Comparison of ENCODE assay signal across 10 cellular contexts in the genomic region with DNA sequence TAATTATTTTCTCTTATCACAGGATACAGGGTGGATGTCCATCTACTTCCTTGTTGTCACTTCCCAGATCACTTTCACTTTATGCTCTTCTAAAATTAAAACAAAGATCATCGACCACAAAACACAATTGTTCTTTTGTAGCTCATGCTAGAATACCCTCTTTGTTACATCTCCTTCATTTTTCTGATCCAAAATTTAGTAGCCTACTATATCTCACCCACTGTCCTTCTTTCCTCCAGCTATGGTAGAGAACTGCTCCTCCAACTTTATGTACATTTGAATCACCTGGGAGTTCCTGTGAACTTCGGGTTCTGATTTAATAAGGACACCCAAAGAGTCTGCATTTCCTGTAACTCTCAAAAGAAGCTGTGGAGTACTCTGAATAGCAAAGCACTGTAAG. TPM values are rescaled to one million over a fixed set of nuclear protein-coding genes. Genes with fewer than 3 reads are reported as not detected.
DNase-seq lines count a peak whose midpoint lies in the region; ATAC-seq and TF ChIP-seq lines count a peak whose summit lies in the region.
"Had no signal": no experiment of that assay in that cellular context is flagged by ENCODE, and none has a peak within 500 bp of the region (broad histone marks: within the 10 kb centered on the region; RNA-seq: fewer than 3 reads in every experiment).

No MANE protein-coding gene starts in this region.

- CTCF ChIA-PET in MCF 10A (lab: Yijun Ruan, JAX): interaction anchor here (1.0 to 1.4 kb wide), 2 partner anchors 191 to 351 kb away, joined by 3 to 4 read pairs; no protein-coding TSS in a partner anchor

- H3K9me3 Mint-ChIP-seq in IgD-negative memory B cell (peaks cover 0 to 7% (median 0%) of the 10 kb centered on the region in 3 donors), MCF 10A (ENCODE audit: unreplicated experiment) (peaks cover 7% of the 10 kb centered on the region), natural killer cell (peaks cover 0 to 2% of the 10 kb centered on the region in 2 donors)

- peaks cover 3% of the 10 kb centered on the region for H3K36me3 Mint-ChIP-seq in IgD-negative memory B cell
- peaks cover 6% of the 10 kb centered on the region for H3K36me3 Mint-ChIP-seq in MCF 10A (ENCODE audit: insufficient read depth, unreplicated experiment)
- H3K36me3 Mint-ChIP-seq in natural killer cell: no peaks in the 10 kb centered on the region

- DNase-seq in MCF 10A (ENCODE audit: unreplicated experiment) (no peak), natural killer cell (no peak), MG63 (no peak), HCEC 1CT (no peak)
- DNase-seq in stimulated activated CD4-positive, alpha-beta T cell treated with anti-CD3 and anti-CD28 coated beads, Interleukin-4, amount 100 ng/mL, for 4 hours: no peak
- DNase-seq: NCI-H69, occipital lobe had no signal

- H3K4me1 Mint-ChIP-seq in IgD-negative memory B cell: peaks cover 22 to 26% (median 23%) of the 10 kb centered on the region in 3 donors
- peaks cover 15% of the 10 kb centered on the region for H3K4me1 Mint-ChIP-seq in MCF 10A (ENCODE audit: insufficient read depth, unreplicated experiment)
- peaks cover 27% of the 10 kb centered on the region in 2 donors for H3K4me1 Mint-ChIP-seq in natural killer cell

- H4K20me1 ChIP-seq in BLaER1: peaks cover 15% of the 10 kb centered on the region

- H3K4me3 Mint-ChIP-seq in IgD-negative memory B cell (peak overlapping the region; percentile 25 to 87 (median 50)), MCF 10A (ENCODE audit: unreplicated experiment) (no peak overlapping the region), natural killer cell (peak overlapping the region; percentile 92)

- H3K27ac ChIP-seq in BLaER1: no peak overlapping the region

- H3K27me3 Mint-ChIP-seq in IgD-negative memory B cell (no peaks in the 10 kb centered on the region), MCF 10A (ENCODE audit: insufficient read depth, unreplicated experiment) (no peaks in the 10 kb centered on the region), natural killer cell (ENCODE audit: low read depth in 2 of 2) (no peaks in the 10 kb centered on the region)

- peak overlapping the region in 2 of 3 donors; percentile 83 to 99 for H3K27ac Mint-ChIP-seq in IgD-negative memory B cell
- H3K27ac Mint-ChIP-seq in MCF 10A (ENCODE audit: low read depth, unreplicated experiment): peak overlapping the region; percentile 97
- H3K27ac Mint-ChIP-seq in natural killer cell: peak overlapping the region; percentile 65 to 88

- H3K4me1 ChIP-seq in BLaER1: peaks cover 16% of the 10 kb centered on the region

- H3K9ac ChIP-seq in BLaER1: no peak overlapping the region

- peaks cover 44% of the 10 kb centered on the region for H3K27me3 ChIP-seq in BLaER1
- H3K27me3 ChIP-seq in MG63: no peaks in the 10 kb centered on the region

- TF ChIP-seq CTCF in MCF 10A (IDR thresholded peaks at IDR 0.05; ENCODE audit: unreplicated experiment) (no peak), natural killer cell (IDR thresholded peaks at IDR 0.05) (no peak)

- H3K4me3 ChIP-seq in BLaER1: no peak overlapping the region
- no peak overlapping the region for H3K4me3 ChIP-seq in MG63

- ATAC-seq in natural killer cell (no peak), GM18517 (IDR thresholded peaks at IDR 0.05; ENCODE audit: unreplicated experiment) (no peak)

- H3K9me3 ChIP-seq in BLaER1 (peaks cover 14% of the 10 kb centered on the region), MG63 (no peaks in the 10 kb centered on the region)

- H3K4me2 ChIP-seq in BLaER1: peak overlapping the region; percentile 38; the same call in 1 of the 2 replicates

- POLR2A ChIA-PET in MCF 10A (lab: Yijun Ruan, JAX): interaction anchor here (0.8 to 5.1 kb wide), 11 partner anchors 11 to 643 kb away, joined by 3 to 69 read pairs (median 5); partner anchors contain the start of gene SNX13

- H3K36me3 ChIP-seq in BLaER1 (no peaks in the 10 kb centered on the region), MG63 (no peaks in the 10 kb centered on the region; the same call in 1 of the 2 replicates)

- intact Hi-C loops in MCF 10A (cut with micrococcal nuclease) (no loop called here), natural killer cell (cut with micrococcal nuclease) (loop anchor here (5.0 kb wide), 1 partner anchor 270 kb away; no protein-coding TSS in a partner anchor)

- no TSS peak for BruUV-seq in MCF 10A (replicated peaks; lab: Mats Ljungman, UMichigan)

RNA-seq across cellular contexts. Expression of gene AHR, which starts 1.2 kb away (rescaled TPM):
- polyA plus RNA-seq in IgD-negative memory B cell: 5.8 TPM
- total RNA-seq in MCF 10A (2022) (99.1 and 100 TPM in 2 replicates), natural killer cell (10 to 100 TPM; 20.7 to 54.7 (median 44.9) TPM)
- total RNA-seq in MG63 (2014; rRNA removed; shearing (Covaris generic); ENCODE audit: low replicate concordance): 107 and 117 TPM in 2 replicates
